ENCODE assay signal across 17 cellular contexts in the genomic region with DNA sequence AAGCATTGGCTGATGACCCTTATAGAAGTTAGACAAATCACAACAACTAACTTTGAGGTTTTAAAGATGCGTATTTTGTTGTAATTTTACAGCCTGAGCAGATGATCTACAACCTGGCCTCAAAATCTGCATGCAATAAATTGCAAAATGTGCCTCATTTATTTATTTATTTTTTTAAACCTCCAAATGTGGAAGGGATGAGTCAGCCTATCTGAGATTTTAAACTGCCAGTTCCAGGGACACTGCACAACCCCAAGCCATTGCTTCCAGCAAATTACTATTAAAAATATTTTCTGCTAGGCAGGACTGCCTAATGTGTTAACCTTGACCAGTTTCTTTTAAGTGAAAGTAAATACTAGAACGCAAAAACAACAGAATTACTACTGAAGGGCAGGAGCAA.
DNase-seq lines count a peak whose midpoint lies in the region; TF ChIP-seq lines count a peak whose summit lies in the region.
"Had no signal": no experiment of that assay in that cellular context is flagged by ENCODE, and none has a peak within 500 bp of the region (broad histone marks: within the 10 kb centered on the region; RNA-seq: fewer than 3 reads in every experiment).

No MANE protein-coding gene starts in this region.

- peaks cover 9% of the 10 kb centered on the region for H3K9me3 Mint-ChIP-seq in osteocyte (ENCODE audit: unreplicated experiment)
- H3K9me3 Mint-ChIP-seq: activated B cell treated with CpG ODN at 0.5 μM for 24 hours, type B pancreatic cell had no signal

- H3K4me3 ChIP-seq in AG09309 (ENCODE audit: control insufficient read depth, low read depth, low read length) (no peak overlapping the region), adipocyte (ENCODE audit: low read length) (peak overlapping the region; percentile 55)

- peaks cover 5% of the 10 kb centered on the region for H3K4me1 ChIP-seq in adipocyte (ENCODE audit: control insufficient read depth, insufficient read depth, low read length)

- no peak overlapping the region for H3K27ac Mint-ChIP-seq in osteocyte (ENCODE audit: unreplicated experiment)
- H3K27ac Mint-ChIP-seq: activated B cell treated with CpG ODN at 0.5 μM for 24 hours; naive thymus-derived CD8-positive, alpha-beta T cell; type B pancreatic cell had no signal

- DNase-seq in AG09309 (ENCODE audit: low read depth) (peak; percentile 47), GM04504 (ENCODE audit: low read depth) (peak; percentile 70), adipocyte (ENCODE audit: low read depth) (peak; percentile 79), iris pigment epithelial cell (ENCODE audit: low read depth) (peak; percentile 65), osteocyte (ENCODE audit: extremely low spot score, unreplicated experiment) (no peak), NCI-H69 (lab: John Stamatoyannopoulos, UW) (no peak), ureter (ENCODE audit: low spot score) (no peak)
- no peak for DNase-seq in activated CD4-positive, alpha-beta T cell treated with anti-CD3 and anti-CD28 coated beads for 48 hours
- DNase-seq: activated B cell treated with CpG ODN at 0.5 μM for 24 hours; C1 segment of cervical spinal cord; foreskin melanocyte; left ventricle myocardium superior; naive thymus-derived CD8-positive, alpha-beta T cell; NCI-H510A; stimulated activated CD4-positive, alpha-beta T cell treated with anti-CD3 and anti-CD28 coated beads, Interleukin-2, amount 100 ng/mL, for 24 hours; T-helper 1 cell had no signal

- peaks cover 3% of the 10 kb centered on the region for H3K27me3 Mint-ChIP-seq in osteocyte (ENCODE audit: unreplicated experiment)
- H3K27me3 Mint-ChIP-seq: activated B cell treated with CpG ODN at 0.5 μM for 24 hours; naive thymus-derived CD8-positive, alpha-beta T cell; type B pancreatic cell had no signal

- no peaks in the 10 kb centered on the region for H3K27me3 ChIP-seq in adipocyte (replicated peaks; ENCODE audit: control insufficient read depth, insufficient read depth, low read length)

- no peaks in the 10 kb centered on the region for H3K36me3 Mint-ChIP-seq in osteocyte (ENCODE audit: unreplicated experiment)
- H3K36me3 Mint-ChIP-seq: type B pancreatic cell had no signal

- peak overlapping the region; percentile 62 for H3K9ac ChIP-seq in adipocyte (ENCODE audit: low read length)

- no peak for TF ChIP-seq CTCF in AG09309 (IDR thresholded peaks at IDR 0.05; ENCODE audit: control insufficient read depth, insufficient read depth, low read depth, low read length, missing control alignments)
- TF ChIP-seq CTCF in osteocyte (IDR thresholded peaks at IDR 0.05): no peak

- H3K4me1 Mint-ChIP-seq in osteocyte (ENCODE audit: unreplicated experiment): peaks cover 14% of the 10 kb centered on the region
- H3K4me1 Mint-ChIP-seq: activated B cell treated with CpG ODN at 0.5 μM for 24 hours; naive thymus-derived CD8-positive, alpha-beta T cell had no signal

- no peak overlapping the region for H3K4me3 Mint-ChIP-seq in osteocyte (ENCODE audit: unreplicated experiment)
- H3K4me3 Mint-ChIP-seq: activated B cell treated with CpG ODN at 0.5 μM for 24 hours; naive thymus-derived CD8-positive, alpha-beta T cell; type B pancreatic cell had no signal

- no peaks in the 10 kb centered on the region for H3K36me3 ChIP-seq in adipocyte (ENCODE audit: control insufficient read depth, insufficient read depth, low read length, severe bottlenecking)

- peaks cover 6% of the 10 kb centered on the region for H3K9me3 ChIP-seq in adipocyte (ENCODE audit: control insufficient read depth, low read length)

Comparison
In these comparisons a context has a peak if more than half of its experiments do, and no peak if none do; other contexts are left out.
1. DNase-seq: peak in AG09309 (single experiment), GM04504 (single experiment), adipocyte (single experiment) and iris pigment epithelial cell (single experiment); none in activated CD4-positive, alpha-beta T cell treated with anti-CD3 and anti-CD28 coated beads for 48 hours (single experiment), osteocyte (single experiment), NCI-H69 (single experiment) and ureter (single experiment).